In genomic region chr9:137411670-137412380, GRCh38 we compare ENCODE assay signal across 9 cellular contexts. TPM values are rescaled to one million over a fixed set of nuclear protein-coding genes. Genes with fewer than 3 reads are reported as not detected.
DNase-seq lines count a peak whose midpoint lies in the region; ATAC-seq and FAIRE-seq lines count a peak whose summit lies in the region.
"Had no signal": no experiment of that assay in that cellular context is flagged by ENCODE, and none has a peak within 500 bp of the region (broad histone marks: within the 10 kb centered on the region; RNA-seq: fewer than 3 reads in every experiment).

No MANE protein-coding gene starts in this region.

- no peak overlapping the region for H3K27ac Mint-ChIP-seq in activated naive CD4-positive, alpha-beta T cell treated with anti-CD3 and anti-CD28 coated beads, Interleukin-2, amount 10 ng/mL, durations not matched to agents 7 days and 5 days
- H3K27ac Mint-ChIP-seq in stimulated activated effector memory CD8-positive, alpha-beta T cell treated with anti-CD3 and anti-CD28 coated beads, Interleukin-12 subunit alpha, Interleukin-12 subunit beta, amount 100 ng/mL, for 72 hours, result no peak overlapping the region
- H3K27ac Mint-ChIP-seq: nephron had no signal

- peak; percentile 66 for ATAC-seq in stimulated activated effector memory CD8-positive, alpha-beta T cell treated with anti-CD3 and anti-CD28 coated beads, Interleukin-12 subunit alpha, Interleukin-12 subunit beta, amount 100 ng/mL, for 72 hours
- no peak for ATAC-seq in HG03342 (IDR thresholded peaks at IDR 0.05; ENCODE audit: unreplicated experiment)

- no peaks in the 10 kb centered on the region for H3K9me3 Mint-ChIP-seq in activated naive CD4-positive, alpha-beta T cell treated with anti-CD3 and anti-CD28 coated beads, Interleukin-2, amount 10 ng/mL, durations not matched to agents 7 days and 5 days
- no peaks in the 10 kb centered on the region for H3K9me3 Mint-ChIP-seq in stimulated activated effector memory CD8-positive, alpha-beta T cell treated with anti-CD3 and anti-CD28 coated beads, Interleukin-12 subunit alpha, Interleukin-12 subunit beta, amount 100 ng/mL, for 72 hours
- H3K9me3 Mint-ChIP-seq: nephron had no signal

- no peak overlapping the region for H3K4me3 Mint-ChIP-seq in activated naive CD4-positive, alpha-beta T cell treated with anti-CD3 and anti-CD28 coated beads, Interleukin-2, amount 10 ng/mL, durations not matched to agents 7 days and 5 days
- H3K4me3 Mint-ChIP-seq in stimulated activated effector memory CD8-positive, alpha-beta T cell treated with anti-CD3 and anti-CD28 coated beads, Interleukin-12 subunit alpha, Interleukin-12 subunit beta, amount 100 ng/mL, for 72 hours, result peak overlapping the region; percentile 55
- H3K4me3 Mint-ChIP-seq: nephron had no signal

- H3K36me3 Mint-ChIP-seq in activated naive CD4-positive, alpha-beta T cell treated with anti-CD3 and anti-CD28 coated beads, Interleukin-2, amount 10 ng/mL, durations not matched to agents 7 days and 5 days, result no peaks in the 10 kb centered on the region
- no peaks in the 10 kb centered on the region for H3K36me3 Mint-ChIP-seq in stimulated activated effector memory CD8-positive, alpha-beta T cell treated with anti-CD3 and anti-CD28 coated beads, Interleukin-12 subunit alpha, Interleukin-12 subunit beta, amount 100 ng/mL, for 72 hours

- H3K4me1 Mint-ChIP-seq in activated naive CD4-positive, alpha-beta T cell treated with anti-CD3 and anti-CD28 coated beads, Interleukin-2, amount 10 ng/mL, durations not matched to agents 7 days and 5 days, result peaks cover 9% of the 10 kb centered on the region
- no peaks in the 10 kb centered on the region for H3K4me1 Mint-ChIP-seq in stimulated activated effector memory CD8-positive, alpha-beta T cell treated with anti-CD3 and anti-CD28 coated beads, Interleukin-12 subunit alpha, Interleukin-12 subunit beta, amount 100 ng/mL, for 72 hours

- FAIRE-seq in GM18507 (lab: Jason Lieb, UNC), result peak; percentile 75

- peak; percentile 70 for DNase-seq in GM18507 (ENCODE audit: extremely low spot score, insufficient read length, low read depth)
- peak; percentile 96 for DNase-seq in M059J (ENCODE audit: low read depth)
- DNase-seq in activated naive CD4-positive, alpha-beta T cell treated with anti-CD3 and anti-CD28 coated beads, Interleukin-2, amount 10 ng/mL, durations not matched to agents 7 days and 5 days, result peak; percentile 54
- peak; percentile 95 for DNase-seq in iris pigment epithelial cell (ENCODE audit: low read depth)
- DNase-seq in stimulated activated effector memory CD8-positive, alpha-beta T cell treated with anti-CD3 and anti-CD28 coated beads, Interleukin-12 subunit alpha, Interleukin-12 subunit beta, amount 100 ng/mL, for 72 hours (ENCODE audit: low spot score in 2 of 2), result peak; percentile 37 to 74
- no peak for DNase-seq in NCI-H2171 (lab: John Stamatoyannopoulos, UW)
- DNase-seq in cortex of kidney (lab: John Stamatoyannopoulos, UW), result no peak

- peaks cover 36% of the 10 kb centered on the region for H3K27me3 Mint-ChIP-seq in activated naive CD4-positive, alpha-beta T cell treated with anti-CD3 and anti-CD28 coated beads, Interleukin-2, amount 10 ng/mL, durations not matched to agents 7 days and 5 days

- CTCF ChIA-PET in activated naive CD4-positive, alpha-beta T cell treated with anti-CD3 and anti-CD28 coated beads, Interleukin-2, amount 10 ng/mL, durations not matched to agents 7 days and 5 days (lab: Charles Lee), result interaction anchor here (1.0 kb wide), 1 partner anchor 125 kb away, joined by 3 read pairs; no protein-coding TSS in a partner anchor

RNA-seq across cellular contexts. Expression of gene EXD3, which starts 11.1 kb away (rescaled TPM):
- total RNA-seq in M059J (2014; rRNA removed; shearing (Covaris generic)), result 1.6 and 2.7 TPM in 2 replicates

RNA-seq across cellular contexts. Expression of gene NOXA1, which starts 11.4 kb away (rescaled TPM):
- not detected in 2 replicates for total RNA-seq in M059J (2014; rRNA removed; shearing (Covaris generic))

RNA-seq across cellular contexts. Expression of gene ENTPD8, which starts 29.3 kb away (rescaled TPM):
- not detected in 2 replicates for total RNA-seq in M059J (2014; rRNA removed; shearing (Covaris generic))

RNA-seq across cellular contexts. Expression of gene NSMF, which starts 47.3 kb away (rescaled TPM):
- total RNA-seq in M059J (2014; rRNA removed; shearing (Covaris generic)), result 11.8 and 24.0 TPM in 2 replicates

Comparison
In these comparisons a context has a peak if more than half of its experiments do, and no peak if none do; other contexts are left out.
1. DNase-seq: peak in GM18507 (single experiment), M059J (single experiment), activated naive CD4-positive, alpha-beta T cell treated with anti-CD3 and anti-CD28 coated beads, Interleukin-2, amount 10 ng/mL, durations not matched to agents 7 days and 5 days (single experiment), iris pigment epithelial cell (single experiment) and stimulated activated effector memory CD8-positive, alpha-beta T cell treated with anti-CD3 and anti-CD28 coated beads, Interleukin-12 subunit alpha, Interleukin-12 subunit beta, amount 100 ng/mL, for 72 hours (2 of 2); none in NCI-H2171 (single experiment) and cortex of kidney (single experiment).